8 cellular contexts compared by ENCODE assay signal in genomic region chr20:3777381-3777725, GRCh38. TPM values are rescaled to one million over a fixed set of nuclear protein-coding genes. Genes with fewer than 3 reads are reported as not detected.
DNase-seq lines count a peak whose midpoint lies in the region; ATAC-seq and TF ChIP-seq lines count a peak whose summit lies in the region.

No MANE protein-coding gene starts in this region.

- no peak for TF ChIP-seq CTCF in PC-3 (conservative IDR thresholded peaks at IDR 0.05; ENCODE audit: low read depth, low read length)
- TF ChIP-seq CTCF in esophagus squamous epithelium (IDR thresholded peaks at IDR 0.05) = no peak
- no peak for TF ChIP-seq CTCF in omental fat pad (IDR thresholded peaks at IDR 0.05)

- peaks cover 58% of the 10 kb centered on the region for H3K27me3 ChIP-seq in BLaER1
- H3K27me3 ChIP-seq in PC-3 (ENCODE audit: low read length) = no peaks in the 10 kb centered on the region
- H3K27me3 ChIP-seq in esophagus squamous epithelium = no peaks in the 10 kb centered on the region

- TF ChIP-seq POLR2A in esophagus squamous epithelium (IDR thresholded peaks at IDR 0.05) = no peak

- no TSS peak for BruUV-seq in PC-3 (replicated peaks; lab: Mats Ljungman, UMichigan)

- H3K4me2 ChIP-seq in BLaER1 (peak overlapping the region; percentile 66), PC-3 (ENCODE audit: low read length) (peak overlapping the region; percentile 70)

- POLR2A ChIA-PET in PC-3 (lab: Charles Lee; ENCODE audit: unreplicated experiment) = no interaction called here

- H3K79me2 ChIP-seq in PC-3 (ENCODE audit: low read length) = no peaks in the 10 kb centered on the region

- H4K20me1 ChIP-seq in BLaER1 (peaks cover 34% of the 10 kb centered on the region), PC-3 (ENCODE audit: low read length) (no peaks in the 10 kb centered on the region)

- CTCF ChIA-PET in PC-3 (lab: Charles Lee) = no interaction called here

- ATAC-seq in PC-3 = no peak
- ATAC-seq in omental fat pad (ENCODE audit: low FRiP score) = peak; percentile 12

- peaks cover 19% of the 10 kb centered on the region; the same call in 1 of the 2 replicates for H3K9me3 ChIP-seq in BLaER1
- no peaks in the 10 kb centered on the region for H3K9me3 ChIP-seq in PC-3 (ENCODE audit: low read length)
- no peaks in the 10 kb centered on the region for H3K9me3 ChIP-seq in esophagus squamous epithelium

- H3K4me1 ChIP-seq in BLaER1 (peaks cover 30% of the 10 kb centered on the region), PC-3 (ENCODE audit: insufficient read depth, low read length) (peaks cover 5% of the 10 kb centered on the region; the same call in 1 of the 2 replicates), esophagus squamous epithelium (peaks cover 19 to 40% (median 22%) of the 10 kb centered on the region in 3 donors)

- peaks cover 8% of the 10 kb centered on the region for H3F3A ChIP-seq in PC-3 (ENCODE audit: low read length, unreplicated experiment)

- H3K27ac ChIP-seq in BLaER1 (no peak overlapping the region), PC-3 (ENCODE audit: low read length) (no peak overlapping the region), esophagus squamous epithelium (peak overlapping the region in 2 of 4 donors; percentile 0 to 50)

- H3K36me3 ChIP-seq in BLaER1 (no peaks in the 10 kb centered on the region), PC-3 (ENCODE audit: low read depth, low read length) (no peaks in the 10 kb centered on the region), esophagus squamous epithelium (no peaks in the 10 kb centered on the region)

- 0% methylated on average over 9 of the region's 16 CpGs; no CpG with 5 or more reads in 1 of the 2 donors for WGBS in esophagus squamous epithelium, 2 donors

- H2AFZ ChIP-seq in PC-3 (ENCODE audit: low read length) = peak overlapping the region; percentile 78

- H3K4me3 ChIP-seq in BLaER1 (peak overlapping the region; percentile 56), PC-3 (ENCODE audit: low read length) (peak overlapping the region; percentile 45; the same call in 1 of the 2 replicates), esophagus squamous epithelium (peak overlapping the region; percentile 33 to 69 (median 50))

- no peak for DNase-seq in PC-3
- no peak for DNase-seq in esophagus squamous epithelium (lab: John Stamatoyannopoulos, UW)
- DNase-seq in omental fat pad (ENCODE audit: low spot score) = no peak
- no peak for DNase-seq in stimulated activated CD8-positive, alpha-beta memory T cell treated with anti-CD3 and anti-CD28 coated beads, Interleukin-4, amount 100 ng/mL, for 48 hours
- no peak for DNase-seq in OCI-M2 (lab: John Stamatoyannopoulos, UW; ENCODE audit: unreplicated experiment)
- no peak for DNase-seq in SW480 (ENCODE audit: low spot score)
- DNase-seq in DMS79 (lab: John Stamatoyannopoulos, UW) = no peak

- intact Hi-C loops in PC-3 (cut with micrococcal nuclease) = no loop called here
- intact Hi-C loops in esophagus squamous epithelium (cut with DNase I) = no loop called here

- H3K9ac ChIP-seq in BLaER1 (no peak overlapping the region), PC-3 (ENCODE audit: low read length) (no peak overlapping the region)

- H3K9me2 ChIP-seq in PC-3 (replicated peaks; ENCODE audit: low read length) = no peaks in the 10 kb centered on the region

RNA-seq across cellular contexts. Expression of gene SPEF1, which starts 3.9 kb away (rescaled TPM):
- total RNA-seq in PC-3 (2014; rRNA removed) (2.0 and 2.6 TPM in 2 replicates), esophagus squamous epithelium (under 1 TPM in 1 of 4 donors, not detected in 3; 0.19 TPM), omental fat pad (under 1 TPM in 1 of 4 donors, not detected in 3; 0.56 TPM)

RNA-seq across cellular contexts. Expression of gene CENPB, which starts 9.2 kb away (rescaled TPM):
- total RNA-seq in PC-3 (2014; rRNA removed) = 213 and 276 TPM in 2 replicates
- total RNA-seq in esophagus squamous epithelium = 10 to 100 TPM; 38.8 to 81.4 (median 67.1) TPM
- 10 to 100 TPM; 52.2 to 98.4 (median 76.8) TPM for total RNA-seq in omental fat pad

RNA-seq across cellular contexts. Expression of gene ADISSP, which starts 9.8 kb away (rescaled TPM):
- total RNA-seq in PC-3 (2014; rRNA removed) (244 and 307 TPM in 2 replicates), esophagus squamous epithelium (10 to 100 TPM; 13.5 to 24.7 (median 19.8) TPM), omental fat pad (10 to 100 TPM; 19.7 to 32.3 (median 30.3) TPM)

RNA-seq across cellular contexts. Expression of gene CDC25B, which starts 18.8 kb away (rescaled TPM):
- total RNA-seq in PC-3 (2014; rRNA removed) (89.7 and 106 TPM in 2 replicates), esophagus squamous epithelium (10 to 100 TPM; 15.6 to 26.2 (median 18.1) TPM), omental fat pad (10 to 100 TPM; 11.7 to 44.3 (median 25.6) TPM)

RNA-seq across cellular contexts. Expression of gene AP5S1, which starts 43.0 kb away (rescaled TPM):
- 28.5 and 31.4 TPM in 2 replicates for total RNA-seq in PC-3 (2014; rRNA removed)
- total RNA-seq in esophagus squamous epithelium = 10 to 100 TPM in 2 of 4 donors, 1 to 10 TPM in 2; 5.8 to 12.8 (median 10.4) TPM
- 10 to 100 TPM; 10.9 to 19.2 (median 11.4) TPM for total RNA-seq in omental fat pad
